ENCODE assay signal across 28 cellular contexts in genomic region chr10:92792661-92793060, GRCh38.
"Had no signal": no experiment of that assay in that cellular context is flagged by ENCODE, and none has a peak within 500 bp of the region (broad histone marks: within the 10 kb centered on the region; RNA-seq: fewer than 3 reads in every experiment).

No MANE protein-coding gene starts in this region.

- H3K4me3 ChIP-seq: colonic mucosa, coronary artery, dorsolateral prefrontal cortex, esophagus muscularis mucosa, esophagus squamous epithelium, gastrocnemius medialis, gastroesophageal sphincter, heart left ventricle, heart right ventricle had no signal

- H3K27ac ChIP-seq: colonic mucosa, coronary artery, dorsolateral prefrontal cortex, epithelial cell of prostate, esophagus muscularis mucosa, esophagus squamous epithelium, foreskin keratinocyte, gastrocnemius medialis, gastroesophageal sphincter, heart left ventricle, heart right ventricle had no signal

- DNase-seq: colonic mucosa; cortex of kidney; dermis blood vessel endothelial cell; dorsolateral prefrontal cortex; effector CD4-positive, alpha-beta T cell; effector CD8-positive, alpha-beta T cell; effector memory CD4-positive, alpha-beta T cell; effector memory CD8-positive, alpha-beta T cell; endodermal cell; erythroblast; esophagus squamous epithelium; foreskin fibroblast; foreskin keratinocyte; foreskin melanocyte; gastrocnemius medialis; glutamatergic neuron; head of caudate nucleus; heart left ventricle; heart right ventricle had no signal

- FAIRE-seq: colon, endometrium, endothelial cell of umbilical vein, frontal cortex had no signal

- H3K27me3 ChIP-seq: colonic mucosa, esophagus muscularis mucosa, gastrocnemius medialis, gastroesophageal sphincter had no signal

- H3K36me3 ChIP-seq: colonic mucosa, esophagus muscularis mucosa, esophagus squamous epithelium, gastrocnemius medialis, gastroesophageal sphincter, heart left ventricle, heart right ventricle had no signal

- H3K9me3 ChIP-seq: colonic mucosa, esophagus muscularis mucosa, esophagus squamous epithelium, gastrocnemius medialis, gastroesophageal sphincter had no signal

- ATAC-seq: effector memory CD8-positive, alpha-beta T cell; esophagus mucosa; foreskin keratinocyte; gastrocnemius medialis; gastroesophageal sphincter; heart left ventricle; heart right ventricle had no signal

- H3K4me1 ChIP-seq: colonic mucosa, esophagus muscularis mucosa, foreskin keratinocyte, gastroesophageal sphincter had no signal
